In genomic region chr16:80437707-80438106, GRCh38 we compare ENCODE assay signal across 1 cellular context.
TF ChIP-seq lines count a peak whose summit lies in the region.

No MANE protein-coding gene starts in this region.

TF ChIP-seq in H1, 55 proteins besides CTCF, POLR2A, EP300 and RAD21:
- no peak for TF ChIP-seq YY1 (IDR thresholded peaks at IDR 0.05; ENCODE audit: low read depth, low read length)
- TF ChIP-seq BCL11A (IDR thresholded peaks at IDR 0.05; ENCODE audit: low read depth in 2 of 2, low read length in 2 of 2) = no peak
- TF ChIP-seq EGR1 (IDR thresholded peaks at IDR 0.05; ENCODE audit: borderline replicate concordance, low read depth, low read length) = no peak
- no peak for TF ChIP-seq RBBP5 (IDR thresholded peaks at IDR 0.05; ENCODE audit: borderline replicate concordance, low read depth, low read length)
- TF ChIP-seq NRF1 (IDR thresholded peaks at IDR 0.05; ENCODE audit: low read depth, low read length) = no peak
- no peak for TF ChIP-seq POLR2AphosphoS5 (IDR thresholded peaks at IDR 0.05; ENCODE audit: low read depth, low read length)
- no peak for TF ChIP-seq JUND (IDR thresholded peaks at IDR 0.05; ENCODE audit: low read length)
- TF ChIP-seq SP2 (IDR thresholded peaks at IDR 0.05; ENCODE audit: low read length) = no peak
- no peak for TF ChIP-seq FOSL1 (IDR thresholded peaks at IDR 0.05; ENCODE audit: insufficient read depth, low read depth, low read length)
- TF ChIP-seq SIRT6 (IDR thresholded peaks at IDR 0.05; ENCODE audit: low read length) = no peak
